8 cellular contexts compared by ENCODE assay signal in genomic region chr6:7312616-7313504, GRCh38. TPM values are rescaled to one million over a fixed set of nuclear protein-coding genes. Genes with fewer than 3 reads are reported as not detected.
A peak's percentile ranks its signal among the peaks of the same experiment; 100 is the strongest.
DNase-seq lines count a peak whose midpoint lies in the region; ATAC-seq and TF ChIP-seq lines count a peak whose summit lies in the region.

Gene SSR1, minus strand, starts transcription at chr6:7313199. Its CDS starts 79 bp downstream, at chr6:7313120.

- H3K4me1 Mint-ChIP-seq in activated naive CD4-positive, alpha-beta T cell treated with anti-CD3 and anti-CD28 coated beads, Interleukin-2, amount 50 U/mL, for 24 hours: peaks cover 46% of the 10 kb centered on the region

- TF ChIP-seq CTCF in GM06990 (IDR thresholded peaks at IDR 0.05; ENCODE audit: insufficient read depth, low read length, poor library complexity, severe bottlenecking) (no peak), suprapubic skin (IDR thresholded peaks at IDR 0.05) (no peak)

- peak in 1 of 2 donors; percentile 34 for TF ChIP-seq POLR2A in suprapubic skin (IDR thresholded peaks at IDR 0.05)

- H3K27me3 Mint-ChIP-seq in activated naive CD4-positive, alpha-beta T cell treated with anti-CD3 and anti-CD28 coated beads, Interleukin-2, amount 50 U/mL, for 24 hours: no peaks in the 10 kb centered on the region

- WGBS in suprapubic skin: under 1% methylated on average over 46 of the region's 83 CpGs

- no peak for TF ChIP-seq EP300 in suprapubic skin (IDR thresholded peaks at IDR 0.05)

- H3K36me3 Mint-ChIP-seq in activated naive CD4-positive, alpha-beta T cell treated with anti-CD3 and anti-CD28 coated beads, Interleukin-2, amount 50 U/mL, for 24 hours: peaks cover 18% of the 10 kb centered on the region

- peak within 1 kb of the TSS; percentile 97 for H3K27ac Mint-ChIP-seq in activated naive CD4-positive, alpha-beta T cell treated with anti-CD3 and anti-CD28 coated beads, Interleukin-2, amount 50 U/mL, for 24 hours

- H3K36me3 ChIP-seq in GM06990 (ENCODE audit: control insufficient read depth, insufficient read depth, low read length) (peaks cover 2% of the 10 kb centered on the region), suprapubic skin (peaks cover 18% of the 10 kb centered on the region)

- H3K27ac ChIP-seq in suprapubic skin: peak within 1 kb of the TSS; percentile 94

- ATAC-seq in HG02588 (IDR thresholded peaks at IDR 0.05; ENCODE audit: unreplicated experiment) (peak; percentile 97), SK-N-SH treated with all-trans-retinoic acid at 6 μM for 48 hours (peak; percentile 99)

- no peaks in the 10 kb centered on the region for H3K9me3 ChIP-seq in suprapubic skin

- no peaks in the 10 kb centered on the region for H3K9me3 Mint-ChIP-seq in activated naive CD4-positive, alpha-beta T cell treated with anti-CD3 and anti-CD28 coated beads, Interleukin-2, amount 50 U/mL, for 24 hours

- H3K27me3 ChIP-seq in GM06990 (replicated peaks; ENCODE audit: control insufficient read depth, insufficient read depth, low read length): no peaks in the 10 kb centered on the region
- H3K27me3 ChIP-seq in suprapubic skin: no peaks in the 10 kb centered on the region

- H3K4me3 Mint-ChIP-seq in activated naive CD4-positive, alpha-beta T cell treated with anti-CD3 and anti-CD28 coated beads, Interleukin-2, amount 50 U/mL, for 24 hours: peak within 1 kb of the TSS; percentile 100

- DNase-seq in GM06990 (ENCODE audit: extremely low read depth, insufficient read length) (peak; percentile 97), NCI-H1092 (lab: John Stamatoyannopoulos, UW) (peak; percentile 75), globus pallidus (ENCODE audit: low spot score) (peak; percentile 97), nucleus accumbens (lab: John Stamatoyannopoulos, UW) (peak; percentile 59 to 98 (median 95)), suprapubic skin (ENCODE audit: low spot score in 2 of 2) (peak; percentile 98)

- peaks cover 37% of the 10 kb centered on the region for H3K4me1 ChIP-seq in suprapubic skin

- H3K4me3 ChIP-seq in GM06990 (replicated peaks; ENCODE audit: low read depth, low read length) (peak within 1 kb of the TSS; percentile 97), suprapubic skin (peak within 1 kb of the TSS; percentile 94)

TF ChIP-seq in SK-N-SH treated with all-trans-retinoic acid at 6 μM for 48 hours, 23 proteins besides CTCF, POLR2A, EP300 and RAD21:
- TF ChIP-seq RARB (CRISPR knock-in tag; IDR thresholded peaks at IDR 0.05) (no peak), ZNF70 (CRISPR knock-in tag; IDR thresholded peaks at IDR 0.05) (no peak), ZFP3 (CRISPR knock-in tag; IDR thresholded peaks at IDR 0.05) (no peak), PPARA (CRISPR knock-in tag; IDR thresholded peaks at IDR 0.05; ENCODE audit: borderline replicate concordance) (no peak), TSHZ2 (CRISPR knock-in tag; IDR thresholded peaks at IDR 0.05) (no peak), SNAI2 (CRISPR knock-in tag; IDR thresholded peaks at IDR 0.05) (no peak), ZNF8 (CRISPR knock-in tag; IDR thresholded peaks at IDR 0.05) (no peak), ISL1 (CRISPR knock-in tag; IDR thresholded peaks at IDR 0.05) (no peak), ZNF565 (CRISPR knock-in tag; conservative IDR thresholded peaks at IDR 0.05; ENCODE audit: low read depth) (no peak), ARNTL (CRISPR knock-in tag; IDR thresholded peaks at IDR 0.05; ENCODE audit: borderline replicate concordance, low read depth) (no peak), CSDC2 (CRISPR knock-in tag; IDR thresholded peaks at IDR 0.05) (no peak), TCF4 (CRISPR knock-in tag; IDR thresholded peaks at IDR 0.05; ENCODE audit: borderline replicate concordance) (no peak), ZC3H10 (CRISPR knock-in tag; IDR thresholded peaks at IDR 0.05) (no peak), OSR1 (CRISPR knock-in tag; IDR thresholded peaks at IDR 0.05) (no peak), CSRNP3 (CRISPR knock-in tag; IDR thresholded peaks at IDR 0.05) (no peak), ESRRG (CRISPR knock-in tag; IDR thresholded peaks at IDR 0.05) (no peak), TOX (CRISPR knock-in tag; IDR thresholded peaks at IDR 0.05; ENCODE audit: borderline replicate concordance) (no peak), ZFP30 (CRISPR knock-in tag; IDR thresholded peaks at IDR 0.05) (no peak), CREB5 (CRISPR knock-in tag; IDR thresholded peaks at IDR 0.05; ENCODE audit: low read depth) (no peak), BACH2 (CRISPR knock-in tag; IDR thresholded peaks at IDR 0.05; ENCODE audit: borderline replicate concordance) (no peak)

RNA-seq across cellular contexts. Expression of gene SSR1, which starts in this region (rescaled TPM):
- total RNA-seq in suprapubic skin: 10 to 100 TPM; 28.9 to 74.6 (median 39.2) TPM

Comparison
In these comparisons a context has a peak if more than half of its experiments do, and no peak if none do; other contexts are left out.
1. Peak in every context shown above with its lines: DNase-seq, ATAC-seq, H3K4me3 ChIP-seq and H3K27ac ChIP-seq.